8 cellular contexts compared by ENCODE assay signal in the genomic region with DNA sequence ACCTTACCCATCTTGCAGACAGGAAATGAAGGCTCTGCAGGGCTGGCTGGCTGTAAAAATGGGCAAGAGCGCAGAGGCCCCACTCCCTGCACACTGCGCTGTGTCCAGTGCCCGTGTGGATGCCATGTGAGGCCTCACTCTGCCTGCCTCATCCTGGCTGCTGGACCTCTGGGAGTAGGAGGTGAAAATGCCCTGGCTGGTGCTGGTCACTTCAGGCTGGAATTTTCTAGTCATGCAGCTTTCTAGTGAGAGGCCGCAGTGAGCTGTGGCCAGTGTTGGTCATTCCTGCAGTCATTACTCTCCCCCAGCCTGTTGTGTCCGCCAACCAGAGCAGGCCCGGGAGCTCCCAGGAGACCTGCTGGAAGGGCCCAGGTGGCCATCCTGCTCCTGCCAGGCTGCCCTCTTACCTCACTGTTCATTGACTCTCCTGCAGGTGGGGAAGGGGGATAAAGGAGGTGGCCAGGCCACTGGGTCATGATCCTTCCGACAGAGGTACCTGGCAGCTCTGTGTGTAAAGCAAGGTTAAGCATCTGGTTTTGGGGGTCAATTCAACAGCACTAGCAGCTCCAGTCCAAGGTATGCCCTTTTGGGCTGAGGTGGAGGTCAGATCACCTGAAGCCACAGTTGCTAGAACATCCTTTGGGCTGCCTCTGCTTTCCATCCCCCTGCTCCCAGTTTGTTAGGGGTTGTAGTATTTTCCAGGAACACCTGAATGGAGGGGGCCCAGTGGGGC. TPM values are rescaled to one million over a fixed set of nuclear protein-coding genes. Genes with fewer than 3 reads are reported as not detected.
A peak's percentile ranks its signal among the peaks of the same experiment; 100 is the strongest.
DNase-seq lines count a peak whose midpoint lies in the region; ATAC-seq and TF ChIP-seq lines count a peak whose summit lies in the region.

No MANE protein-coding gene starts in this region.

- H3K27me3 Mint-ChIP-seq in activated CD4-positive, alpha-beta T cell treated with anti-CD3 and anti-CD28 coated beads for 36 hours, result no peaks in the 10 kb centered on the region

- peak overlapping the region; percentile 31 for H3K27ac Mint-ChIP-seq in activated CD4-positive, alpha-beta T cell treated with anti-CD3 and anti-CD28 coated beads for 36 hours

- peaks cover 46% of the 10 kb centered on the region for H3K36me3 Mint-ChIP-seq in activated CD4-positive, alpha-beta T cell treated with anti-CD3 and anti-CD28 coated beads for 36 hours (ENCODE audit: low read depth)

- CTCF ChIA-PET in activated CD4-positive, alpha-beta T cell treated with anti-CD3 and anti-CD28 coated beads for 36 hours (lab: Charles Lee), result interaction anchor here (0.9 to 24.4 kb wide), 9 partner anchors 10 to 114 kb away, joined by 3 to 890 read pairs (median 5); a partner anchor contains a TSS

- H3K27ac ChIP-seq in iPS-20b (ENCODE audit: low read length) (peak overlapping the region; percentile 43), subcutaneous abdominal adipose tissue (ENCODE audit: low read depth, low read length) (peak overlapping the region; percentile 85)

- H3K27me3 ChIP-seq in iPS-20b (ENCODE audit: insufficient read depth, low read length) (no peaks in the 10 kb centered on the region), subcutaneous abdominal adipose tissue (ENCODE audit: control insufficient read depth in 5 of 5, insufficient read depth in 4 of 5, low read length in 5 of 5) (no peaks in the 10 kb centered on the region)

- peaks cover 61% of the 10 kb centered on the region for H3K4me1 Mint-ChIP-seq in activated CD4-positive, alpha-beta T cell treated with anti-CD3 and anti-CD28 coated beads for 36 hours

- H3K9me3 Mint-ChIP-seq in activated CD4-positive, alpha-beta T cell treated with anti-CD3 and anti-CD28 coated beads for 36 hours (ENCODE audit: low read depth), result no peaks in the 10 kb centered on the region

- H3K36me3 ChIP-seq in iPS-20b (ENCODE audit: insufficient read depth, low read depth, low read length) (peaks cover 58% of the 10 kb centered on the region), subcutaneous abdominal adipose tissue (ENCODE audit: control insufficient read depth in 5 of 5, insufficient read depth in 5 of 5, low read length in 5 of 5) (peaks cover 0 to 74% (median 56%) of the 10 kb centered on the region in 5 donors)

- POLR2A ChIA-PET in activated CD4-positive, alpha-beta T cell treated with anti-CD3 and anti-CD28 coated beads for 36 hours (lab: Charles Lee), result interaction anchor here (0.6 to 2.3 kb wide), 9 partner anchors 9 to 120 kb away, joined by 3 to 17 read pairs (median 5); no protein-coding TSS in a partner anchor

- H3K4me3 Mint-ChIP-seq in activated CD4-positive, alpha-beta T cell treated with anti-CD3 and anti-CD28 coated beads for 36 hours, result peak overlapping the region; percentile 17

- H3K9ac ChIP-seq in iPS-20b (ENCODE audit: low read depth, low read length), result peak overlapping the region; percentile 34; the same call in 1 of the 2 replicates
- H3K9ac ChIP-seq in subcutaneous abdominal adipose tissue (ENCODE audit: low read length in 5 of 5), result peak overlapping the region in 2 of 5 donors; percentile 60 to 66

- ATAC-seq in activated CD4-positive, alpha-beta T cell treated with anti-CD3 and anti-CD28 coated beads for 36 hours, result no peak
- ATAC-seq in SK-N-SH treated with all-trans-retinoic acid at 6 μM for 48 hours, result peak; percentile 23

- H3K4me3 ChIP-seq in iPS-20b (ENCODE audit: low read length), result no peak overlapping the region
- H3K4me3 ChIP-seq in subcutaneous abdominal adipose tissue (ENCODE audit: low read depth in 1 of 5, low read length in 5 of 5), result peak overlapping the region in 2 of 5 donors; percentile 34 to 38

- H3K4me1 ChIP-seq in iPS-20b (ENCODE audit: insufficient read depth, low read length), result peaks cover 8% of the 10 kb centered on the region; the same call in 1 of the 2 replicates
- peaks cover 27 to 93% (median 86%) of the 10 kb centered on the region in 5 donors for H3K4me1 ChIP-seq in subcutaneous abdominal adipose tissue (ENCODE audit: control insufficient read depth in 5 of 5, insufficient read depth in 5 of 5, low read length in 5 of 5)

- intact Hi-C loops in activated CD4-positive, alpha-beta T cell treated with anti-CD3 and anti-CD28 coated beads for 36 hours (cut with DNase I, micrococcal nuclease), result loop anchor here (1.0 to 2.0 kb wide), 5 partner anchors 10 to 77 kb away; a partner anchor contains a TSS

- H3K9me3 ChIP-seq in iPS-20b (ENCODE audit: insufficient read depth, low read depth, low read length), result no peaks in the 10 kb centered on the region
- H3K9me3 ChIP-seq in subcutaneous abdominal adipose tissue (ENCODE audit: control insufficient read depth in 5 of 5, low read length in 5 of 5), result no peaks in the 10 kb centered on the region

- DNase-seq in activated CD4-positive, alpha-beta T cell treated with anti-CD3 and anti-CD28 coated beads for 36 hours, result no peak
- no peak for DNase-seq in activated CD4-positive, alpha-beta T cell treated with anti-CD3 and anti-CD28 coated beads for 48 hours
- no peak for DNase-seq in hypothalamus (lab: John Stamatoyannopoulos, UW)
- no peak for DNase-seq in central memory CD4-positive, alpha-beta T cell
- no peak for DNase-seq in NCI-H526 (lab: John Stamatoyannopoulos, UW)

TF ChIP-seq in SK-N-SH treated with all-trans-retinoic acid at 6 μM for 48 hours, 23 proteins besides CTCF, POLR2A, EP300 and RAD21:
- no peak for TF ChIP-seq BACH2 (CRISPR knock-in tag; IDR thresholded peaks at IDR 0.05; ENCODE audit: borderline replicate concordance)
- TF ChIP-seq SNAI2 (CRISPR knock-in tag; IDR thresholded peaks at IDR 0.05), result no peak
- no peak for TF ChIP-seq PPARA (CRISPR knock-in tag; IDR thresholded peaks at IDR 0.05; ENCODE audit: borderline replicate concordance)
- no peak for TF ChIP-seq GLIS3 (CRISPR knock-in tag; IDR thresholded peaks at IDR 0.05)
- TF ChIP-seq, protein P1, sequence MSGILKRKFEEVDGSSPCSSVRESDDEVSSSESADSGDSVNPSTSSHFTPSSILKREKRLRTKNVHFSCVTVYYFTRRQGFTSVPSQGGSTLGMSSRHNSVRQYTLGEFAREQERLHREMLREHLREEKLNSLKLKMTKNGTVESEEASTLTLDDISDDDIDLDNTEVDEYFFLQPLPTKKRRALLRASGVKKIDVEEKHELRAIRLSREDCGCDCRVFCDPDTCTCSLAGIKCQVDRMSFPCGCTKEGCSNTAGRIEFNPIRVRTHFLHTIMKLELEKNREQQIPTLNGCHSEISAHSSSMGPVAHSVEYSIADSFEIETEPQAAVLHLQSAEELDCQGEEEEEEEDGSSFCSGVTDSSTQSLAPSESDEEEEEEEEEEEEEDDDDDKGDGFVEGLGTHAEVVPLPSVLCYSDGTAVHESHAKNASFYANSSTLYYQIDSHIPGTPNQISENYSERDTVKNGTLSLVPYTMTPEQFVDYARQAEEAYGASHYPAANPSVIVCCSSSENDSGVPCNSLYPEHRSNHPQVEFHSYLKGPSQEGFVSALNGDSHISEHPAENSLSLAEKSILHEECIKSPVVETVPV (CRISPR knock-in tag; IDR thresholded peaks at IDR 0.05), result no peak
- no peak for TF ChIP-seq ZNF8 (CRISPR knock-in tag; IDR thresholded peaks at IDR 0.05)
- TF ChIP-seq TCF4 (CRISPR knock-in tag; IDR thresholded peaks at IDR 0.05; ENCODE audit: borderline replicate concordance), result no peak
- TF ChIP-seq, protein P2, sequence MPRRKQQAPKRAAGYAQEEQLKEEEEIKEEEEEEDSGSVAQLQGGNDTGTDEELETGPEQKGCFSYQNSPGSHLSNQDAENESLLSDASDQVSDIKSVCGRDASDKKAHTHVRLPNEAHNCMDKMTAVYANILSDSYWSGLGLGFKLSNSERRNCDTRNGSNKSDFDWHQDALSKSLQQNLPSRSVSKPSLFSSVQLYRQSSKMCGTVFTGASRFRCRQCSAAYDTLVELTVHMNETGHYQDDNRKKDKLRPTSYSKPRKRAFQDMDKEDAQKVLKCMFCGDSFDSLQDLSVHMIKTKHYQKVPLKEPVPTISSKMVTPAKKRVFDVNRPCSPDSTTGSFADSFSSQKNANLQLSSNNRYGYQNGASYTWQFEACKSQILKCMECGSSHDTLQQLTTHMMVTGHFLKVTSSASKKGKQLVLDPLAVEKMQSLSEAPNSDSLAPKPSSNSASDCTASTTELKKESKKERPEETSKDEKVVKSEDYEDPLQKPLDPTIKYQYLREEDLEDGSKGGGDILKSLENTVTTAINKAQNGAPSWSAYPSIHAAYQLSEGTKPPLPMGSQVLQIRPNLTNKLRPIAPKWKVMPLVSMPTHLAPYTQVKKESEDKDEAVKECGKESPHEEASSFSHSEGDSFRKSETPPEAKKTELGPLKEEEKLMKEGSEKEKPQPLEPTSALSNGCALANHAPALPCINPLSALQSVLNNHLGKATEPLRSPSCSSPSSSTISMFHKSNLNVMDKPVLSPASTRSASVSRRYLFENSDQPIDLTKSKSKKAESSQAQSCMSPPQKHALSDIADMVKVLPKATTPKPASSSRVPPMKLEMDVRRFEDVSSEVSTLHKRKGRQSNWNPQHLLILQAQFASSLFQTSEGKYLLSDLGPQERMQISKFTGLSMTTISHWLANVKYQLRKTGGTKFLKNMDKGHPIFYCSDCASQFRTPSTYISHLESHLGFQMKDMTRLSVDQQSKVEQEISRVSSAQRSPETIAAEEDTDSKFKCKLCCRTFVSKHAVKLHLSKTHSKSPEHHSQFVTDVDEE (CRISPR knock-in tag; IDR thresholded peaks at IDR 0.05), result no peak
- no peak for TF ChIP-seq RARB (CRISPR knock-in tag; IDR thresholded peaks at IDR 0.05)
- no peak for TF ChIP-seq ISL1 (CRISPR knock-in tag; IDR thresholded peaks at IDR 0.05)
- no peak for TF ChIP-seq ZNF565 (CRISPR knock-in tag; conservative IDR thresholded peaks at IDR 0.05; ENCODE audit: low read depth)
- TF ChIP-seq ARNTL (CRISPR knock-in tag; IDR thresholded peaks at IDR 0.05; ENCODE audit: borderline replicate concordance, low read depth), result no peak
- no peak for TF ChIP-seq ZNF70 (CRISPR knock-in tag; IDR thresholded peaks at IDR 0.05)

RNA-seq across cellular contexts. Expression of a gene that starts 39.8 kb away (rescaled TPM):
- total RNA-seq in activated CD4-positive, alpha-beta T cell treated with anti-CD3 and anti-CD28 coated beads for 36 hours, result 10 to 100 TPM; 29.2 to 32.7 TPM
